Comparison of ENCODE assay signal across 12 cellular contexts in genomic region chrX:39821709-39822095, GRCh38.
DNase-seq lines count a peak whose midpoint lies in the region; TF ChIP-seq lines count a peak whose summit lies in the region.
"Had no signal": no experiment of that assay in that cellular context is flagged by ENCODE, and none has a peak within 500 bp of the region (broad histone marks: within the 10 kb centered on the region; RNA-seq: fewer than 3 reads in every experiment).

No MANE protein-coding gene starts in this region.

- H2BK120ac ChIP-seq in neuronal stem cell (ENCODE audit: low read depth, low read length), result no peak overlapping the region

- H3K23ac ChIP-seq in neuronal stem cell (ENCODE audit: low read depth, low read length, poor library complexity), result no peak overlapping the region

- H3K27me3 ChIP-seq in ACC112 (ENCODE audit: insufficient read depth, low read length) (no peaks in the 10 kb centered on the region), neuronal stem cell (ENCODE audit: control insufficient read depth in 3 of 3, insufficient read depth in 3 of 3, low read depth in 1 of 3, low read length in 3 of 3) (no peaks in the 10 kb centered on the region), BE2C (no peaks in the 10 kb centered on the region)

- H3K4me1 ChIP-seq in ACC112 (ENCODE audit: control insufficient read depth, insufficient read depth, low read length, unreplicated experiment), result peaks cover 9% of the 10 kb centered on the region
- H3K4me1 ChIP-seq in HEK293 (ENCODE audit: control insufficient read depth, insufficient read depth, low read length), result no peaks in the 10 kb centered on the region
- peaks cover 11 to 13% of the 10 kb centered on the region in 2 donors for H3K4me1 ChIP-seq in neuronal stem cell (ENCODE audit: control insufficient read depth in 2 of 2, insufficient read depth in 1 of 2, low read depth in 1 of 2, low read length in 2 of 2)
- peaks cover 22% of the 10 kb centered on the region for H3K4me1 ChIP-seq in BE2C
- H3K4me1 ChIP-seq: parathyroid adenoma had no signal

- peak overlapping the region; percentile 70 for H3K9ac ChIP-seq in neuronal stem cell (ENCODE audit: low read depth, low read length, poor library complexity)
- H3K9ac ChIP-seq: parathyroid adenoma had no signal

- no peak overlapping the region for H3K4ac ChIP-seq in neuronal stem cell (ENCODE audit: low read length)

- no peak overlapping the region for H4K91ac ChIP-seq in neuronal stem cell (ENCODE audit: low read depth, low read length, poor library complexity)

- peak overlapping the region; percentile 64 for H3K18ac ChIP-seq in neuronal stem cell (ENCODE audit: low read length)

- no peak for DNase-seq in neuronal stem cell (ENCODE audit: low spot score)
- DNase-seq in NCI-H1930 (lab: John Stamatoyannopoulos, UW), result no peak
- DNase-seq in activated naive CD4-positive, alpha-beta T cell treated with anti-CD3 and anti-CD28 coated beads, Interleukin-2, amount 10 ng/mL, durations not matched to agents 7 days and 5 days, result no peak
- DNase-seq in activated effector memory CD4-positive, alpha-beta T cell treated with anti-CD3 and anti-CD28 coated beads, Interleukin-2, amount 50 U/mL, for 16 hours, result no peak
- no peak for DNase-seq in BE2C
- DNase-seq: NCI-H187 treated with DMSO at 0.1 percent for 48 hours, PC-3 had no signal

- H3K79me1 ChIP-seq in neuronal stem cell (ENCODE audit: low read depth, low read length), result no peaks in the 10 kb centered on the region

- WGBS in neuronal stem cell (ENCODE audit: extremely low coverage in 2 of 2, insufficient read length in 2 of 2, insufficient replicate concordance in 1 of 2), 2 donors, result no CpG with 5 or more reads among the region's 26 CpGs

- peaks cover 68% of the 10 kb centered on the region for H3K27me3 Mint-ChIP-seq in dendritic cell treated with granulocyte-macrophage colony-stimulating factor and Interleukin-4, amounts not matched to agents 40 ng/mL and 50 ng/mL, for 4 days
- H3K27me3 Mint-ChIP-seq in activated naive CD4-positive, alpha-beta T cell treated with anti-CD3 and anti-CD28 coated beads, Interleukin-2, amount 10 ng/mL, durations not matched to agents 7 days and 5 days, result peaks cover 37% of the 10 kb centered on the region

- no peaks in the 10 kb centered on the region for H3K79me2 ChIP-seq in ACC112 (ENCODE audit: control insufficient read depth, insufficient read depth, low read length, unreplicated experiment)
- H3K79me2 ChIP-seq: parathyroid adenoma had no signal

- peaks cover 11% of the 10 kb centered on the region for H3K4me1 Mint-ChIP-seq in dendritic cell treated with granulocyte-macrophage colony-stimulating factor and Interleukin-4, amounts not matched to agents 40 ng/mL and 50 ng/mL, for 4 days (ENCODE audit: low read depth)
- H3K4me1 Mint-ChIP-seq in activated naive CD4-positive, alpha-beta T cell treated with anti-CD3 and anti-CD28 coated beads, Interleukin-2, amount 10 ng/mL, durations not matched to agents 7 days and 5 days, result peaks cover 20% of the 10 kb centered on the region

- POLR2A ChIA-PET in HEK293 (lab: Yijun Ruan, JAX), result no interaction called here

- H2AFZ ChIP-seq in ACC112 (ENCODE audit: low read length, unreplicated experiment) (no peak overlapping the region), neuronal stem cell (ENCODE audit: low read length) (no peak overlapping the region)
- H2AFZ ChIP-seq: parathyroid adenoma had no signal

- H2BK15ac ChIP-seq in neuronal stem cell (ENCODE audit: low read length), result no peak overlapping the region

- CTCF ChIA-PET in HEK293 (lab: Yijun Ruan, JAX), result no interaction called here
- CTCF ChIA-PET in activated naive CD4-positive, alpha-beta T cell treated with anti-CD3 and anti-CD28 coated beads, Interleukin-2, amount 10 ng/mL, durations not matched to agents 7 days and 5 days (lab: Charles Lee), result no interaction called here

- peak overlapping the region; percentile 90 for H2BK12ac ChIP-seq in neuronal stem cell (ENCODE audit: low read length)

- no peak overlapping the region for H4K8ac ChIP-seq in neuronal stem cell (ENCODE audit: low read depth, low read length)

- peak overlapping the region; percentile 33 for H3K4me2 ChIP-seq in neuronal stem cell (ENCODE audit: insufficient read depth, low read length, poor library complexity, severe bottlenecking)

- no peaks in the 10 kb centered on the region for H3K36me3 Mint-ChIP-seq in dendritic cell treated with granulocyte-macrophage colony-stimulating factor and Interleukin-4, amounts not matched to agents 40 ng/mL and 50 ng/mL, for 4 days (ENCODE audit: low read depth)
- H3K36me3 Mint-ChIP-seq in activated naive CD4-positive, alpha-beta T cell treated with anti-CD3 and anti-CD28 coated beads, Interleukin-2, amount 10 ng/mL, durations not matched to agents 7 days and 5 days, result no peaks in the 10 kb centered on the region

- H3K27ac ChIP-seq in ACC112 (ENCODE audit: low read depth, low read length) (no peak overlapping the region), HEK293 (ENCODE audit: extremely low read depth, low read depth, low read length) (no peak overlapping the region), neuronal stem cell (replicated peaks; ENCODE audit: low read length) (peak overlapping the region; percentile 46)
- H3K27ac ChIP-seq: parathyroid adenoma had no signal

- H3K9me3 ChIP-seq in HEK293 (ENCODE audit: control insufficient read depth, insufficient read depth, low read depth, low read length) (no peaks in the 10 kb centered on the region; the same call in 1 of the 2 replicates), neuronal stem cell (replicated peaks in 1 of 2; ENCODE audit: control insufficient read depth in 2 of 2, insufficient read depth in 1 of 2, low read depth in 1 of 2, low read length in 2 of 2) (peaks cover 0 to 3% of the 10 kb centered on the region in 2 donors), BE2C (no peaks in the 10 kb centered on the region)

- no peak overlapping the region for H3K27ac Mint-ChIP-seq in dendritic cell treated with granulocyte-macrophage colony-stimulating factor and Interleukin-4, amounts not matched to agents 40 ng/mL and 50 ng/mL, for 4 days
- no peak overlapping the region for H3K27ac Mint-ChIP-seq in activated naive CD4-positive, alpha-beta T cell treated with anti-CD3 and anti-CD28 coated beads, Interleukin-2, amount 10 ng/mL, durations not matched to agents 7 days and 5 days

- no peak overlapping the region for H3K14ac ChIP-seq in neuronal stem cell (ENCODE audit: low read length)

- H2BK5ac ChIP-seq in neuronal stem cell (ENCODE audit: low read length), result no peak overlapping the region

- H3K4me3 Mint-ChIP-seq in dendritic cell treated with granulocyte-macrophage colony-stimulating factor and Interleukin-4, amounts not matched to agents 40 ng/mL and 50 ng/mL, for 4 days, result peak overlapping the region; percentile 20
- no peak overlapping the region for H3K4me3 Mint-ChIP-seq in activated naive CD4-positive, alpha-beta T cell treated with anti-CD3 and anti-CD28 coated beads, Interleukin-2, amount 10 ng/mL, durations not matched to agents 7 days and 5 days

- H3K36me3 ChIP-seq in ACC112 (ENCODE audit: insufficient read depth, low read length), result no peaks in the 10 kb centered on the region
- no peaks in the 10 kb centered on the region for H3K36me3 ChIP-seq in HEK293 (ENCODE audit: control insufficient read depth in 2 of 2, insufficient read depth in 1 of 2, low read length in 2 of 2)
- no peaks in the 10 kb centered on the region for H3K36me3 ChIP-seq in neuronal stem cell (replicated peaks in 1 of 2; ENCODE audit: control insufficient read depth in 2 of 2, insufficient read depth in 2 of 2, low read length in 2 of 2)
- H3K36me3 ChIP-seq in BE2C, result no peaks in the 10 kb centered on the region

- peak overlapping the region; percentile 28 for H2AK5ac ChIP-seq in neuronal stem cell (ENCODE audit: low read depth, low read length)

- no peaks in the 10 kb centered on the region for H3K9me3 Mint-ChIP-seq in dendritic cell treated with granulocyte-macrophage colony-stimulating factor and Interleukin-4, amounts not matched to agents 40 ng/mL and 50 ng/mL, for 4 days
- no peaks in the 10 kb centered on the region for H3K9me3 Mint-ChIP-seq in activated naive CD4-positive, alpha-beta T cell treated with anti-CD3 and anti-CD28 coated beads, Interleukin-2, amount 10 ng/mL, durations not matched to agents 7 days and 5 days

- H3K4me3 ChIP-seq in ACC112 (ENCODE audit: low read depth, low read length) (peak overlapping the region; percentile 74), HEK293 (ENCODE audit: low read depth, low read length) (peak overlapping the region; percentile 4), neuronal stem cell (ENCODE audit: low read length in 2 of 2) (no peak overlapping the region), BE2C (ENCODE audit: low read depth, low read length) (no peak overlapping the region)
- H3K4me3 ChIP-seq: GM12878 had no signal

- no peak for TF ChIP-seq CTCF in HEK293 (tag by site-specific recombination; IDR thresholded peaks at IDR 0.05)
- no peak for TF ChIP-seq CTCF in BE2C (IDR thresholded peaks at IDR 0.05; ENCODE audit: low read depth, low read length)

- intact Hi-C loops in dendritic cell treated with granulocyte-macrophage colony-stimulating factor and Interleukin-4, amounts not matched to agents 40 ng/mL and 50 ng/mL, for 4 days (cut with micrococcal nuclease), result no loop called here

TF ChIP-seq in HEK293, 187 proteins besides CTCF, POLR2A, EP300 and RAD21 (continues in another document):
- no peak for TF ChIP-seq ZNF423 (tag by site-specific recombination; IDR thresholded peaks at IDR 0.05)
- no peak for TF ChIP-seq ZSCAN4 (tag by site-specific recombination; IDR thresholded peaks at IDR 0.05)
- no peak for TF ChIP-seq ZNF580 (tag by site-specific recombination; IDR thresholded peaks at IDR 0.05)
- no peak for TF ChIP-seq ZNF555 (tag by site-specific recombination; conservative IDR thresholded peaks at IDR 0.05)
- no peak for TF ChIP-seq TCF7L2 (IDR thresholded peaks at IDR 0.05; ENCODE audit: borderline replicate concordance, low read depth, low read length)
- no peak for TF ChIP-seq GLIS1 (tag by site-specific recombination; IDR thresholded peaks at IDR 0.05)
- no peak for TF ChIP-seq ZBTB1 (tag by site-specific recombination; IDR thresholded peaks at IDR 0.05)

Comparison
In these comparisons a context has a peak if more than half of its experiments do, and no peak if none do; other contexts are left out.
1. H3K4me3 ChIP-seq: peak in ACC112 (single experiment) and HEK293 (single experiment); none in neuronal stem cell (0 of 2) and BE2C (single experiment).